Comparison of ENCODE assay signal across 22 cellular contexts in genomic region chr11:30489076-30489475, GRCh38.
DNase-seq lines count a peak whose midpoint lies in the region; ATAC-seq and TF ChIP-seq lines count a peak whose summit lies in the region.
"Had no signal": no experiment of that assay in that cellular context is flagged by ENCODE, and none has a peak within 500 bp of the region (broad histone marks: within the 10 kb centered on the region; RNA-seq: fewer than 3 reads in every experiment).

No MANE protein-coding gene starts in this region.

- in situ Hi-C loops in transverse colon (cut with MboI; ENCODE audit: low pct_ligation_motif_present in 1 of 4, low pct_unique_long_range_greater_than_20kb in 1 of 4, low sequenced_read_pairs in 3 of 4), result no loop called here

- ATAC-seq in body of pancreas, result no peak
- ATAC-seq in HG03460 (IDR thresholded peaks at IDR 0.05; ENCODE audit: unreplicated experiment), result no peak
- ATAC-seq: activated CD8-positive, alpha-beta T cell treated with anti-CD3 and anti-CD28 coated beads, Interleukin-2, amount 10 ng/mL, durations not matched to agents 7 days and 5 days; activated T-helper 17 cell treated with anti-CD3 and anti-CD28 coated beads, Interleukin-2, amount 50 U/mL, for 72 hours had no signal

- H3K9me3 ChIP-seq in body of pancreas (no peaks in the 10 kb centered on the region), transverse colon (no peaks in the 10 kb centered on the region), BE2C (no peaks in the 10 kb centered on the region)
- H3K9me3 ChIP-seq: colonic mucosa, Peyer's patch, upper lobe of left lung had no signal

- no peak overlapping the region for H3K27ac Mint-ChIP-seq in osteocyte (ENCODE audit: unreplicated experiment)
- H3K27ac Mint-ChIP-seq: activated CD8-positive, alpha-beta T cell treated with anti-CD3 and anti-CD28 coated beads, Interleukin-2, amount 10 ng/mL, durations not matched to agents 7 days and 5 days; activated naive CD4-positive, alpha-beta T cell treated with anti-CD3 and anti-CD28 coated beads, Interleukin-2, amount 10 ng/mL, durations not matched to agents 7 days and 5 days; activated T-helper 17 cell treated with anti-CD3 and anti-CD28 coated beads, Interleukin-2, amount 50 U/mL, for 72 hours; T-helper 2 cell treated with Interferon-gamma antibody and Interleukin-4, amounts not matched to agents 5 μg/mL and 100 μg/mL, for 36 hours had no signal

- DNase-seq in body of pancreas (no peak), fibroblast of gingiva (ENCODE audit: low read depth) (peak; percentile 51), osteocyte (ENCODE audit: extremely low spot score, unreplicated experiment) (no peak), transverse colon (no peak), BE2C (no peak), NCI-H2196 (lab: John Stamatoyannopoulos, UW; ENCODE audit: unreplicated experiment) (no peak)
- DNase-seq: activated CD8-positive, alpha-beta T cell treated with anti-CD3 and anti-CD28 coated beads, Interleukin-2, amount 10 ng/mL, durations not matched to agents 7 days and 5 days; activated naive CD4-positive, alpha-beta T cell treated with anti-CD3 and anti-CD28 coated beads, Interleukin-2, amount 10 ng/mL, durations not matched to agents 7 days and 5 days; C1 segment of cervical spinal cord; effector memory CD4-positive, alpha-beta T cell; foreskin melanocyte; HCEC 1CT; Peyer's patch; SIG-M5; stimulated activated CD4-positive, alpha-beta T cell treated with anti-CD3 and anti-CD28 coated beads, Interleukin-15, amount 100 ng/mL, for 24 hours; stimulated activated CD4-positive, alpha-beta T cell treated with anti-CD3 and anti-CD28 coated beads, Interleukin-4, amount 100 ng/mL, for 4 hours had no signal

- H3K4me1 Mint-ChIP-seq in osteocyte (ENCODE audit: unreplicated experiment), result peaks cover 25% of the 10 kb centered on the region
- H3K4me1 Mint-ChIP-seq: activated naive CD4-positive, alpha-beta T cell treated with anti-CD3 and anti-CD28 coated beads, Interleukin-2, amount 10 ng/mL, durations not matched to agents 7 days and 5 days; activated T-helper 17 cell treated with anti-CD3 and anti-CD28 coated beads, Interleukin-2, amount 50 U/mL, for 72 hours had no signal

- intact Hi-C loops in body of pancreas (cut with DNase I), result no loop called here
- intact Hi-C loops in transverse colon (cut with DNase I; ENCODE audit: low total_unique reads), result no loop called here

- peaks cover 21% of the 10 kb centered on the region for H3K4me1 ChIP-seq in body of pancreas
- H3K4me1 ChIP-seq in transverse colon, result peaks cover 7 to 32% (median 23%) of the 10 kb centered on the region in 4 donors
- no peaks in the 10 kb centered on the region for H3K4me1 ChIP-seq in BE2C

- peaks cover 40% of the 10 kb centered on the region for H3K27me3 Mint-ChIP-seq in osteocyte (ENCODE audit: unreplicated experiment)
- H3K27me3 Mint-ChIP-seq: activated naive CD4-positive, alpha-beta T cell treated with anti-CD3 and anti-CD28 coated beads, Interleukin-2, amount 10 ng/mL, durations not matched to agents 7 days and 5 days had no signal

- TF ChIP-seq CTCF in body of pancreas (IDR thresholded peaks at IDR 0.05) (no peak), osteocyte (IDR thresholded peaks at IDR 0.05) (no peak), transverse colon (IDR thresholded peaks at IDR 0.05) (no peak), BE2C (IDR thresholded peaks at IDR 0.05; ENCODE audit: low read depth, low read length) (no peak)

- TF ChIP-seq POLR2A in body of pancreas (IDR thresholded peaks at IDR 0.05), result no peak
- no peak for TF ChIP-seq POLR2A in transverse colon (IDR thresholded peaks at IDR 0.05)

- H3K9me3 Mint-ChIP-seq in osteocyte (ENCODE audit: unreplicated experiment), result no peaks in the 10 kb centered on the region
- H3K9me3 Mint-ChIP-seq: activated naive CD4-positive, alpha-beta T cell treated with anti-CD3 and anti-CD28 coated beads, Interleukin-2, amount 10 ng/mL, durations not matched to agents 7 days and 5 days; activated T-helper 17 cell treated with anti-CD3 and anti-CD28 coated beads, Interleukin-2, amount 50 U/mL, for 72 hours; neural crest cell; T-helper 2 cell treated with Interferon-gamma antibody and Interleukin-4, amounts not matched to agents 5 μg/mL and 100 μg/mL, for 36 hours had no signal

- no peaks in the 10 kb centered on the region for H3K36me3 Mint-ChIP-seq in osteocyte (ENCODE audit: unreplicated experiment)
- H3K36me3 Mint-ChIP-seq: activated naive CD4-positive, alpha-beta T cell treated with anti-CD3 and anti-CD28 coated beads, Interleukin-2, amount 10 ng/mL, durations not matched to agents 7 days and 5 days had no signal

- H3K36me3 ChIP-seq in body of pancreas (replicated peaks in 1 of 2; ENCODE audit: insufficient read depth in 1 of 2, low read depth in 2 of 2), result no peaks in the 10 kb centered on the region
- H3K36me3 ChIP-seq in transverse colon, result no peaks in the 10 kb centered on the region
- H3K36me3 ChIP-seq in BE2C, result no peaks in the 10 kb centered on the region
- H3K36me3 ChIP-seq: colonic mucosa, Peyer's patch, upper lobe of left lung had no signal

- H3K27ac ChIP-seq in body of pancreas, result peak overlapping the region in 3 of 4 donors; percentile 48 to 66 (median 59)
- peak overlapping the region; percentile 63 to 77 (median 76) for H3K27ac ChIP-seq in transverse colon
- H3K27ac ChIP-seq: Peyer's patch, upper lobe of left lung had no signal

- TF ChIP-seq EP300 in transverse colon (IDR thresholded peaks at IDR 0.05; ENCODE audit: low read depth), result no peak

- H3K4me3 ChIP-seq in body of pancreas, result no peak overlapping the region
- no peak overlapping the region for H3K4me3 ChIP-seq in transverse colon
- no peak overlapping the region for H3K4me3 ChIP-seq in BE2C (ENCODE audit: low read depth, low read length)
- H3K4me3 ChIP-seq: colonic mucosa had no signal

- WGBS in body of pancreas, 2 donors, result 24 to 29% methylated on average over 1 of the region's 1 CpG
- WGBS in transverse colon (ENCODE audit: low coverage in 1 of 2), 2 donors, result 44 to 56% methylated on average over 1 of the region's 1 CpG

- no peaks in the 10 kb centered on the region for H3K27me3 ChIP-seq in body of pancreas
- no peaks in the 10 kb centered on the region for H3K27me3 ChIP-seq in transverse colon
- H3K27me3 ChIP-seq in BE2C, result no peaks in the 10 kb centered on the region
- H3K27me3 ChIP-seq: colonic mucosa, Peyer's patch, upper lobe of left lung had no signal

- H3K4me3 Mint-ChIP-seq in osteocyte (ENCODE audit: unreplicated experiment), result peak overlapping the region; percentile 14
- H3K4me3 Mint-ChIP-seq: activated CD8-positive, alpha-beta T cell treated with anti-CD3 and anti-CD28 coated beads, Interleukin-2, amount 10 ng/mL, durations not matched to agents 7 days and 5 days; activated naive CD4-positive, alpha-beta T cell treated with anti-CD3 and anti-CD28 coated beads, Interleukin-2, amount 10 ng/mL, durations not matched to agents 7 days and 5 days; activated T-helper 17 cell treated with anti-CD3 and anti-CD28 coated beads, Interleukin-2, amount 50 U/mL, for 72 hours; neural crest cell; T-helper 2 cell treated with Interferon-gamma antibody and Interleukin-4, amounts not matched to agents 5 μg/mL and 100 μg/mL, for 36 hours had no signal
